In genomic region chr5:141326088-141326854, GRCh38 we compare ENCODE assay signal across 9 cellular contexts. TPM values are rescaled to one million over a fixed set of nuclear protein-coding genes. Genes with fewer than 3 reads are reported as not detected.
DNase-seq lines count a peak whose midpoint lies in the region; ATAC-seq and TF ChIP-seq lines count a peak whose summit lies in the region.
"Had no signal": no experiment of that assay in that cellular context is flagged by ENCODE, and none has a peak within 500 bp of the region (broad histone marks: within the 10 kb centered on the region; RNA-seq: fewer than 3 reads in every experiment).

No MANE protein-coding gene starts in this region.

- ATAC-seq in GM23338 = peak; percentile 97
- ATAC-seq in memory B cell (ENCODE audit: low read depth) = peak; percentile 88

- peak; percentile 80 to 84 for TF ChIP-seq CTCF in GM23338 (conservative IDR thresholded peaks at IDR 0.05; ENCODE audit: low read depth in 2 of 2)

- H4K20me1 ChIP-seq in GM23338 (replicated peaks; ENCODE audit: insufficient read depth) = no peaks in the 10 kb centered on the region

- H3K27ac Mint-ChIP-seq in GM23338 (peak overlapping the region; percentile 72; the same call in 1 of the 2 replicates), memory B cell (peak overlapping the region; percentile 81)

- peak overlapping the region; percentile 70 for H3K4me3 Mint-ChIP-seq in GM23338
- H3K4me3 Mint-ChIP-seq in memory B cell = peak overlapping the region; percentile 93

- H3K9me3 Mint-ChIP-seq in GM23338 (peaks cover 41% of the 10 kb centered on the region), memory B cell (peaks cover 4% of the 10 kb centered on the region)

- H3K36me3 ChIP-seq in GM23338 (ENCODE audit: insufficient read depth) = no peaks in the 10 kb centered on the region

- H3F3A ChIP-seq in GM23338 (replicated peaks; ENCODE audit: low read depth) = no peaks in the 10 kb centered on the region

- no peaks in the 10 kb centered on the region for H3K79me2 ChIP-seq in GM23338 (replicated peaks; ENCODE audit: insufficient read depth)

- 0 out of 2 replicates have a peak, but pooled peaks cover 6% of the 10 kb centered on the region for H3K9me2 ChIP-seq in GM23338 (ENCODE audit: insufficient read depth)

- H2AFZ ChIP-seq in GM23338 = no peak overlapping the region

- H3K4me1 Mint-ChIP-seq in GM23338 (peaks cover 2% of the 10 kb centered on the region), memory B cell (peaks cover 4% of the 10 kb centered on the region)

- H3K36me3 Mint-ChIP-seq in GM23338 (ENCODE audit: low read depth) (peaks cover 21% of the 10 kb centered on the region), memory B cell (peaks cover 3% of the 10 kb centered on the region)

- no peaks in the 10 kb centered on the region for H3K4me1 ChIP-seq in GM23338 (ENCODE audit: insufficient read depth)

- H3K27ac ChIP-seq in GM23338 (ENCODE audit: low read depth) = no peak overlapping the region

- peak; percentile 82 for DNase-seq in DMS53 treated with DMSO at 0.1 percent for 48 hours (lab: John Stamatoyannopoulos, UW; ENCODE audit: unreplicated experiment)
- DNase-seq in GM23338 (ENCODE audit: low spot score) = peak; percentile 88
- DNase-seq in NCI-H187 (lab: John Stamatoyannopoulos, UW) = peak; percentile 52 to 64
- DNase-seq in activated CD4-positive, alpha-beta T cell treated with anti-CD3 and anti-CD28 coated beads, Interleukin-2, amount 50 U/mL, for 1 hour = peak; percentile 68
- DNase-seq in dermis microvascular lymphatic vessel endothelial cell (ENCODE audit: low read depth in 2 of 2) = peak; percentile 41 to 75
- peak; percentile 32 to 44 for DNase-seq in memory B cell (ENCODE audit: low spot score in 2 of 2)
- peak; percentile 25 for DNase-seq in stimulated activated CD8-positive, alpha-beta memory T cell treated with anti-CD3 and anti-CD28 coated beads, Interleukin-15, amount 100 ng/mL, for 24 hours (ENCODE audit: low read depth)
- no peak for DNase-seq in GF-D8 (lab: John Stamatoyannopoulos, UW)

- H3K27me3 Mint-ChIP-seq in GM23338 (ENCODE audit: insufficient read depth, low read depth, poor library complexity) (no peaks in the 10 kb centered on the region), memory B cell (peaks cover 8% of the 10 kb centered on the region)

- no peaks in the 10 kb centered on the region for H3K27me3 ChIP-seq in GM23338 (ENCODE audit: insufficient read depth)

- H3K4me2 ChIP-seq in GM23338 = peak overlapping the region; percentile 72

- H3K4me3 ChIP-seq in GM23338 = peak overlapping the region; percentile 55

TF ChIP-seq in GM23338, 12 proteins besides CTCF, POLR2A, EP300 and RAD21:
- TF ChIP-seq STAT1 (IDR thresholded peaks at IDR 0.05; ENCODE audit: unreplicated experiment) (no peak), JUNB (IDR thresholded peaks at IDR 0.05; ENCODE audit: unreplicated experiment) (no peak), ZNF114 (CRISPR knock-in tag; IDR thresholded peaks at IDR 0.05) (no peak), CREB1 (CRISPR knock-in tag; IDR thresholded peaks at IDR 0.05; ENCODE audit: low read depth) (0 out of 2 replicates have a peak, but pooled peaks have one; percentile 19), POLR2AphosphoS5 (IDR thresholded peaks at IDR 0.05; ENCODE audit: low read depth) (peak; percentile 66), EZH2phosphoT487 (IDR thresholded peaks at IDR 0.05; ENCODE audit: unreplicated experiment) (no peak)

RNA-seq across cellular contexts. Expression of gene PCDHGA1, which starts 4.0 kb away (rescaled TPM):
- 1.7 and 2.2 TPM in 2 replicates for total RNA-seq in GM23338 (2014; rRNA removed; shearing (Covaris generic))
- polyA plus RNA-seq in GM23338 (2016; fragmentation: Nextera tagmentation; extraction: Ambion mirVana) = 0.07 and 0.39 TPM in 2 replicates
- 0.26 and 0.51 TPM in 2 replicates for total RNA-seq in dermis microvascular lymphatic vessel endothelial cell

RNA-seq across cellular contexts. Expression of gene TAF7, which starts 5.7 kb away (rescaled TPM):
- 92.0 and 107 TPM in 2 replicates for total RNA-seq in GM23338 (2014; rRNA removed; shearing (Covaris generic))
- polyA plus RNA-seq in GM23338 (2016; fragmentation: Nextera tagmentation; extraction: Ambion mirVana) = 187 and 217 TPM in 2 replicates
- total RNA-seq in dermis microvascular lymphatic vessel endothelial cell = 51.2 and 51.5 TPM in 2 replicates

RNA-seq across cellular contexts. Expression of gene PCDHGA2, which starts 12.3 kb away (rescaled TPM):
- 0.82 and 1.0 TPM in 2 replicates for total RNA-seq in GM23338 (2014; rRNA removed; shearing (Covaris generic))
- polyA plus RNA-seq in GM23338 (2016; fragmentation: Nextera tagmentation; extraction: Ambion mirVana) = 0.17 and 0.45 TPM in 2 replicates
- 0.39 and 1.1 TPM in 2 replicates for total RNA-seq in dermis microvascular lymphatic vessel endothelial cell

RNA-seq across cellular contexts. Expression of gene PCDHGA3, which starts 17.4 kb away (rescaled TPM):
- total RNA-seq in GM23338 (2014; rRNA removed; shearing (Covaris generic)) = 0.90 and 1.2 TPM in 2 replicates
- 0.28 and 0.63 TPM in 2 replicates for polyA plus RNA-seq in GM23338 (2016; fragmentation: Nextera tagmentation; extraction: Ambion mirVana)
- total RNA-seq in dermis microvascular lymphatic vessel endothelial cell = 0.13 and 0.63 TPM in 2 replicates
- total RNA-seq: activated CD8-positive, alpha-beta memory T cell treated with anti-CD3 and anti-CD28 coated beads for 36 hours had no signal

RNA-seq across cellular contexts. Expression of gene SLC25A2, which starts 22.4 kb away (rescaled TPM):
- total RNA-seq in GM23338 (2014; rRNA removed; shearing (Covaris generic)) = not detected in 2 replicates
- not detected in 2 replicates for polyA plus RNA-seq in GM23338 (2016; fragmentation: Nextera tagmentation; extraction: Ambion mirVana)
- total RNA-seq in dermis microvascular lymphatic vessel endothelial cell = under 0.01 and 0.13 TPM in 2 replicates
